In genomic region chr6:88982720-88983119, GRCh38 we compare ENCODE assay signal across 8 cellular contexts. TPM values are rescaled to one million over a fixed set of nuclear protein-coding genes. Genes with fewer than 3 reads are reported as not detected.
DNase-seq lines count a peak whose midpoint lies in the region; ATAC-seq and TF ChIP-seq lines count a peak whose summit lies in the region.

No MANE protein-coding gene starts in this region.

- H3K4me1 ChIP-seq in RWPE2 (ENCODE audit: insufficient read depth, poor library complexity, severe bottlenecking) (no peaks in the 10 kb centered on the region), liver (ENCODE audit: control insufficient read depth in 4 of 4, insufficient read depth in 4 of 4, low read length in 3 of 4) (peaks cover 0 to 6% (median 0%) of the 10 kb centered on the region in 4 donors), tibial nerve (peaks cover 0 to 8% (median 3%) of the 10 kb centered on the region in 4 donors)

- H3K36me3 Mint-ChIP-seq in CD4-positive, alpha-beta T cell (ENCODE audit: low read depth), result no peaks in the 10 kb centered on the region

- no peak overlapping the region for H3K9ac ChIP-seq in liver (ENCODE audit: low read depth in 1 of 2, low read length in 2 of 2)

- H3K36me3 ChIP-seq in MG63, result no peaks in the 10 kb centered on the region
- H3K36me3 ChIP-seq in RWPE2 (ENCODE audit: low read depth), result no peaks in the 10 kb centered on the region
- H3K36me3 ChIP-seq in liver (ENCODE audit: control insufficient read depth in 4 of 4, insufficient read depth in 3 of 4, low read depth in 1 of 4, low read length in 3 of 4), result no peaks in the 10 kb centered on the region
- no peaks in the 10 kb centered on the region for H3K36me3 ChIP-seq in tibial nerve

- POLR2A ChIA-PET in CD4-positive, alpha-beta T cell (lab: Charles Lee), result interaction anchor here (0.7 to 2.9 kb wide), 7 partner anchors 19 to 429 kb away, joined by 3 to 71 read pairs (median 8); partner anchors contain the start of genes PM20D2, PNRC1 and RNGTT

- peak; percentile 82 for TF ChIP-seq CTCF in CD4-positive, alpha-beta T cell (IDR thresholded peaks at IDR 0.05)
- TF ChIP-seq CTCF in RWPE2 (IDR thresholded peaks at IDR 0.05; ENCODE audit: poor library complexity, severe bottlenecking), result peak; percentile 72
- peak; percentile 65 for TF ChIP-seq CTCF in choroid plexus epithelial cell (conservative IDR thresholded peaks at IDR 0.05; ENCODE audit: low read depth, low read length)
- peak; percentile 79 for TF ChIP-seq CTCF in liver (IDR thresholded peaks at IDR 0.05; ENCODE audit: low read depth, low read length, missing input control)
- peak; percentile 54 to 83 (median 70) for TF ChIP-seq CTCF in tibial nerve (IDR thresholded peaks at IDR 0.05)

- no peak overlapping the region for H3K27ac ChIP-seq in CD4-positive, alpha-beta T cell (ENCODE audit: low read depth, low read length)
- H3K27ac ChIP-seq in RWPE2 (ENCODE audit: poor library complexity, severe bottlenecking), result no peak overlapping the region
- H3K27ac ChIP-seq in liver (ENCODE audit: low read depth in 1 of 2, low read length in 2 of 2), result peak overlapping the region in 1 of 2 donors; percentile 67
- peak overlapping the region in 1 of 4 donors; percentile 10 for H3K27ac ChIP-seq in tibial nerve

- H3K9me3 ChIP-seq in CD4-positive, alpha-beta T cell (ENCODE audit: control insufficient read depth, low read length), result no peaks in the 10 kb centered on the region
- H3K9me3 ChIP-seq in MG63 (no peaks in the 10 kb centered on the region), RWPE2 (ENCODE audit: severe bottlenecking) (no peaks in the 10 kb centered on the region), liver (ENCODE audit: control insufficient read depth in 4 of 4, low read length in 3 of 4) (no peaks in the 10 kb centered on the region), tibial nerve (no peaks in the 10 kb centered on the region)

- no peak overlapping the region for H3K4me3 Mint-ChIP-seq in CD4-positive, alpha-beta T cell

- no peak overlapping the region for H3K27ac Mint-ChIP-seq in CD4-positive, alpha-beta T cell

- TF ChIP-seq POLR2A in tibial nerve (IDR thresholded peaks at IDR 0.05) (no peak), GM18505 (IDR thresholded peaks at IDR 0.05; ENCODE audit: borderline replicate concordance, extremely low read depth, insufficient read depth, insufficient read length) (no peak)

- peak in 1 of 2 donors; percentile 65 for TF ChIP-seq EP300 in tibial nerve (IDR thresholded peaks at IDR 0.05)

- TF ChIP-seq RAD21 in liver (IDR thresholded peaks at IDR 0.05), result peak; percentile 97 to 98

- CTCF ChIA-PET in CD4-positive, alpha-beta T cell (lab: Charles Lee), result interaction anchor here (0.6 to 2.8 kb wide), 14 partner anchors 9 to 393 kb away, joined by 3 to 16 read pairs (median 4); partner anchors contain the start of gene RNGTT

- DNase-seq in CD4-positive, alpha-beta T cell, result no peak
- DNase-seq in MG63 (peak; percentile 79), RWPE2 (ENCODE audit: low spot score) (no peak), choroid plexus epithelial cell (ENCODE audit: low read depth) (peak; percentile 85), tibial nerve (ENCODE audit: low spot score in 2 of 2) (peak in 1 of 2 donors; percentile 62)

- H3K27me3 ChIP-seq in CD4-positive, alpha-beta T cell (ENCODE audit: control insufficient read depth, insufficient read depth, low read length), result no peaks in the 10 kb centered on the region
- no peaks in the 10 kb centered on the region; the same call in 1 of the 2 replicates for H3K27me3 ChIP-seq in MG63
- H3K27me3 ChIP-seq in RWPE2 (ENCODE audit: insufficient read depth, poor library complexity, severe bottlenecking), result no peaks in the 10 kb centered on the region
- no peaks in the 10 kb centered on the region for H3K27me3 ChIP-seq in liver (ENCODE audit: control insufficient read depth in 4 of 4, insufficient read depth in 4 of 4, low read length in 3 of 4)
- no peaks in the 10 kb centered on the region for H3K27me3 ChIP-seq in tibial nerve

- intact Hi-C loops in CD4-positive, alpha-beta T cell (cut with DNase I, micrococcal nuclease), result loop anchor here (1.0 to 10.0 kb wide), 7 partner anchors 95 to 628 kb away; partner anchors contain the start of gene PM20D2 (in 1 of the 2)

- no peaks in the 10 kb centered on the region for H3K4me1 Mint-ChIP-seq in CD4-positive, alpha-beta T cell (ENCODE audit: low read depth)

- H3K9me3 Mint-ChIP-seq in CD4-positive, alpha-beta T cell, result no peaks in the 10 kb centered on the region

- peak; percentile 89 for ATAC-seq in CD4-positive, alpha-beta T cell (ENCODE audit: poor library complexity)
- ATAC-seq in GM18861 (IDR thresholded peaks at IDR 0.05; ENCODE audit: unreplicated experiment) (peak; percentile 73), RWPE2 (ENCODE audit: low read depth) (peak; percentile 88), GM18505 (IDR thresholded peaks at IDR 0.05; ENCODE audit: unreplicated experiment) (no peak)

- H3K4me3 ChIP-seq in MG63 (no peak overlapping the region), RWPE2 (ENCODE audit: severe bottlenecking) (no peak overlapping the region), choroid plexus epithelial cell (ENCODE audit: low read depth, low read length) (no peak overlapping the region), liver (ENCODE audit: low read depth in 1 of 3, low read length in 3 of 3) (no peak overlapping the region), tibial nerve (no peak overlapping the region)

- H3K27me3 Mint-ChIP-seq in CD4-positive, alpha-beta T cell, result no peaks in the 10 kb centered on the region

- WGBS in liver, result 1% methylated on average over 2 of the region's 2 CpGs
- 0 to 3% methylated on average over 2 of the region's 2 CpGs for WGBS in tibial nerve, 2 donors

TF ChIP-seq in liver, 16 proteins besides CTCF, POLR2A, EP300 and RAD21:
- TF ChIP-seq JUND (IDR thresholded peaks at IDR 0.05) (peak; percentile 79 to 84), YY1 (IDR thresholded peaks at IDR 0.05) (peak; percentile 28), REST (IDR thresholded peaks at IDR 0.05) (no peak), ZBTB33 (IDR thresholded peaks at IDR 0.05) (no peak), SP1 (IDR thresholded peaks at IDR 0.05) (peak; percentile 33), HNF4A (conservative IDR thresholded peaks at IDR 0.05) (peak in 1 of 2 donors; percentile 23), RXRA (IDR thresholded peaks at IDR 0.05) (peak; percentile 52 to 59)
- TF ChIP-seq, protein P1, sequence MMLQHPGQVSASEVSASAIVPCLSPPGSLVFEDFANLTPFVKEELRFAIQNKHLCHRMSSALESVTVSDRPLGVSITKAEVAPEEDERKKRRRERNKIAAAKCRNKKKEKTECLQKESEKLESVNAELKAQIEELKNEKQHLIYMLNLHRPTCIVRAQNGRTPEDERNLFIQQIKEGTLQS (IDR thresholded peaks at IDR 0.05), result peak; percentile 32
- TF ChIP-seq, protein P2, sequence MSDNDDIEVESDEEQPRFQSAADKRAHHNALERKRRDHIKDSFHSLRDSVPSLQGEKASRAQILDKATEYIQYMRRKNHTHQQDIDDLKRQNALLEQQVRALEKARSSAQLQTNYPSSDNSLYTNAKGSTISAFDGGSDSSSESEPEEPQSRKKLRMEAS (IDR thresholded peaks at IDR 0.05), result peak; percentile 25

RNA-seq across cellular contexts. Expression of gene RNGTT, which starts 19.3 kb away (rescaled TPM):
- 10 to 100 TPM; 11.6 to 12.4 TPM for total RNA-seq in CD4-positive, alpha-beta T cell
- total RNA-seq in MG63 (2014; rRNA removed; shearing (Covaris generic); ENCODE audit: low replicate concordance), result 28.4 and 30.6 TPM in 2 replicates
- 10 to 100 TPM; 10.1 to 20.8 TPM for total RNA-seq in liver
- 1 to 10 TPM; 4.1 to 4.2 TPM for polyA plus RNA-seq in liver
- 10 to 100 TPM; 13.9 to 20.5 (median 18.4) TPM for total RNA-seq in tibial nerve

Comparison
In these comparisons a context has a peak if more than half of its experiments do, and no peak if none do; other contexts are left out.
1. DNase-seq: peak in MG63 (single experiment) and choroid plexus epithelial cell (single experiment); none in CD4-positive, alpha-beta T cell (0 of 10) and RWPE2 (single experiment).
2. Peak in every context shown above with its lines, with median percentiles within 50 percentile points of each other: CTCF ChIP-seq.